19 cellular contexts compared by ENCODE assay signal in genomic region chr10:24453973-24454372, GRCh38.
"Had no signal": no experiment of that assay in that cellular context is flagged by ENCODE, and none has a peak within 500 bp of the region (broad histone marks: within the 10 kb centered on the region; RNA-seq: fewer than 3 reads in every experiment).

No MANE protein-coding gene starts in this region.

- H3K9me3 Mint-ChIP-seq: activated B cell treated with CpG ODN at 0.5 μM for 24 hours; activated CD4-positive, alpha-beta memory T cell treated with anti-CD3 and anti-CD28 coated beads, Interleukin-2, amount 10 ng/mL, durations not matched to agents 7 days and 5 days; activated naive CD8-positive, alpha-beta T cell treated with anti-CD3 and anti-CD28 coated beads, Interleukin-2, amount 10 ng/mL, durations not matched to agents 7 days and 5 days; activated T-helper 17 cell treated with anti-CD3 and anti-CD28 coated beads, Interleukin-2, amount 50 U/mL, for 72 hours; T-helper 2 cell treated with Interferon-gamma antibody and Interleukin-4, amounts not matched to agents 5 μg/mL and 100 μg/mL, for 36 hours had no signal

- H3K27ac Mint-ChIP-seq: activated B cell treated with CpG ODN at 0.5 μM for 24 hours; activated CD4-positive, alpha-beta memory T cell treated with anti-CD3 and anti-CD28 coated beads, Interleukin-2, amount 10 ng/mL, durations not matched to agents 7 days and 5 days; activated CD8-positive, alpha-beta memory T cell treated with anti-CD3 and anti-CD28 coated beads, Interleukin-2, amount 10 ng/mL, durations not matched to agents 7 days and 5 days; activated naive CD8-positive, alpha-beta T cell treated with anti-CD3 and anti-CD28 coated beads, Interleukin-2, amount 10 ng/mL, durations not matched to agents 7 days and 5 days; activated T-helper 17 cell treated with anti-CD3 and anti-CD28 coated beads, Interleukin-2, amount 50 U/mL, for 72 hours; natural killer cell; T-helper 2 cell treated with Interferon-gamma antibody and Interleukin-4, amounts not matched to agents 5 μg/mL and 100 μg/mL, for 36 hours had no signal

- H3K4me1 Mint-ChIP-seq: activated B cell treated with CpG ODN at 0.5 μM for 24 hours; activated CD8-positive, alpha-beta memory T cell treated with anti-CD3 and anti-CD28 coated beads, Interleukin-2, amount 10 ng/mL, durations not matched to agents 7 days and 5 days; natural killer cell had no signal

- H3K4me3 Mint-ChIP-seq: activated B cell treated with CpG ODN at 0.5 μM for 24 hours; activated CD4-positive, alpha-beta memory T cell treated with anti-CD3 and anti-CD28 coated beads, Interleukin-2, amount 10 ng/mL, durations not matched to agents 7 days and 5 days; activated CD8-positive, alpha-beta memory T cell treated with anti-CD3 and anti-CD28 coated beads, Interleukin-2, amount 10 ng/mL, durations not matched to agents 7 days and 5 days; activated naive CD8-positive, alpha-beta T cell treated with anti-CD3 and anti-CD28 coated beads, Interleukin-2, amount 10 ng/mL, durations not matched to agents 7 days and 5 days; activated T-helper 17 cell treated with anti-CD3 and anti-CD28 coated beads, Interleukin-2, amount 50 U/mL, for 72 hours; natural killer cell; T-helper 2 cell treated with Interferon-gamma antibody and Interleukin-4, amounts not matched to agents 5 μg/mL and 100 μg/mL, for 36 hours had no signal

- DNase-seq: activated B cell treated with CpG ODN at 0.5 μM for 24 hours; activated CD4-positive, alpha-beta memory T cell treated with anti-CD3 and anti-CD28 coated beads, Interleukin-2, amount 10 ng/mL, durations not matched to agents 7 days and 5 days; activated CD4-positive, alpha-beta T cell treated with anti-CD3 and anti-CD28 coated beads for 48 hours; activated CD8-positive, alpha-beta memory T cell treated with anti-CD3 and anti-CD28 coated beads, Interleukin-2, amount 10 ng/mL, durations not matched to agents 7 days and 5 days; activated naive CD4-positive, alpha-beta T cell; activated naive CD8-positive, alpha-beta T cell treated with anti-CD3 and anti-CD28 coated beads, Interleukin-2, amount 10 ng/mL, durations not matched to agents 7 days and 5 days; activated T-cell treated with anti-CD3 and anti-CD28 coated beads, Interleukin-2, amount 50 U/mL, for 1 hour; brain microvascular endothelial cell; cortex of kidney; effector CD4-positive, alpha-beta T cell; mesendoderm; natural killer cell; spleen; stimulated activated naive CD4-positive, alpha-beta T cell had no signal

- H3K9ac ChIP-seq: parathyroid adenoma had no signal

- H3K27me3 ChIP-seq: brain microvascular endothelial cell, neutrophil, spleen, tibial nerve had no signal

- H3K27me3 Mint-ChIP-seq: activated B cell treated with CpG ODN at 0.5 μM for 24 hours had no signal

- H3K36me3 ChIP-seq: brain microvascular endothelial cell, neutrophil, spleen, tibial nerve had no signal

- H3K9me3 ChIP-seq: neutrophil, spleen, tibial nerve had no signal

- H3K27ac ChIP-seq: brain microvascular endothelial cell, neutrophil, parathyroid adenoma had no signal

- H3K4me3 ChIP-seq: spleen, tibial nerve had no signal

- H2AFZ ChIP-seq: parathyroid adenoma had no signal

- H3K36me3 Mint-ChIP-seq: activated CD8-positive, alpha-beta memory T cell treated with anti-CD3 and anti-CD28 coated beads, Interleukin-2, amount 10 ng/mL, durations not matched to agents 7 days and 5 days; activated naive CD8-positive, alpha-beta T cell treated with anti-CD3 and anti-CD28 coated beads, Interleukin-2, amount 10 ng/mL, durations not matched to agents 7 days and 5 days; natural killer cell had no signal
